Comparison of ENCODE assay signal across 21 cellular contexts in genomic region chr11:72314199-72314598, GRCh38.
DNase-seq lines count a peak whose midpoint lies in the region; ATAC-seq, FAIRE-seq and TF ChIP-seq lines count a peak whose summit lies in the region.
"Had no signal": no experiment of that assay in that cellular context is flagged by ENCODE, and none has a peak within 500 bp of the region (broad histone marks: within the 10 kb centered on the region; RNA-seq: fewer than 3 reads in every experiment).

No MANE protein-coding gene starts in this region.

- TF ChIP-seq POLR2A in K562 (conservative IDR thresholded peaks at IDR 0.05) (no peak), GM18505 (IDR thresholded peaks at IDR 0.05; ENCODE audit: borderline replicate concordance, extremely low read depth, insufficient read depth, insufficient read length) (no peak)

- no peaks in the 10 kb centered on the region for H3K9me3 ChIP-seq in CD4-positive, CD25-positive, alpha-beta regulatory T cell (ENCODE audit: control insufficient read depth in 2 of 2, low read length in 2 of 2)
- no peaks in the 10 kb centered on the region for H3K9me3 ChIP-seq in K562 (replicated peaks; ENCODE audit: control insufficient read depth, insufficient read depth, low read depth, low read length)
- H3K9me3 ChIP-seq: BLaER1 had no signal

- H3K36me3 Mint-ChIP-seq in CD4-positive, CD25-positive, alpha-beta regulatory T cell: peaks cover 44% of the 10 kb centered on the region
- peaks cover 6% of the 10 kb centered on the region for H3K36me3 Mint-ChIP-seq in endothelial cell (ENCODE audit: low read depth, unreplicated experiment)
- H3K36me3 Mint-ChIP-seq in activated naive CD8-positive, alpha-beta T cell treated with anti-CD3 and anti-CD28 coated beads, Interleukin-2, amount 50 U/mL, for 24 hours (ENCODE audit: low read depth): peaks cover 11% of the 10 kb centered on the region

- intact Hi-C loops in K562 (cut with micrococcal nuclease): no loop called here

- H3K4me1 Mint-ChIP-seq in CD4-positive, CD25-positive, alpha-beta regulatory T cell: no peaks in the 10 kb centered on the region
- H3K4me1 Mint-ChIP-seq in endothelial cell (ENCODE audit: unreplicated experiment): peaks cover 10% of the 10 kb centered on the region
- no peaks in the 10 kb centered on the region for H3K4me1 Mint-ChIP-seq in activated naive CD8-positive, alpha-beta T cell treated with anti-CD3 and anti-CD28 coated beads, Interleukin-2, amount 50 U/mL, for 24 hours
- H3K4me1 Mint-ChIP-seq: CD8-positive, alpha-beta memory T cell had no signal

- H4K20me1 ChIP-seq in K562 (replicated peaks; ENCODE audit: control insufficient read depth, insufficient read depth, low read length): 0 out of 2 replicates have a peak, but pooled peaks cover 3% of the 10 kb centered on the region
- H4K20me1 ChIP-seq: BLaER1 had no signal

- FAIRE-seq in K562 (lab: Jason Lieb, UNC): no peak
- FAIRE-seq: A204.1, D721Med, GM12891 had no signal

- H3K36me3 ChIP-seq in CD4-positive, CD25-positive, alpha-beta regulatory T cell (ENCODE audit: control insufficient read depth, insufficient read depth, low read length): peaks cover 27% of the 10 kb centered on the region
- peaks cover 42% of the 10 kb centered on the region; the same call in 2 of the 3 replicates for H3K36me3 ChIP-seq in K562 (ENCODE audit: control insufficient read depth, insufficient read depth, low read length)

- H3K27ac Mint-ChIP-seq in CD4-positive, CD25-positive, alpha-beta regulatory T cell: peak overlapping the region in 2 of 3 donors; percentile 17
- no peak overlapping the region for H3K27ac Mint-ChIP-seq in endothelial cell (ENCODE audit: unreplicated experiment)
- H3K27ac Mint-ChIP-seq in activated naive CD8-positive, alpha-beta T cell treated with anti-CD3 and anti-CD28 coated beads, Interleukin-2, amount 50 U/mL, for 24 hours: no peak overlapping the region
- H3K27ac Mint-ChIP-seq: B cell; CD4-positive, alpha-beta T cell had no signal

- no peak overlapping the region for H2AFZ ChIP-seq in K562 (ENCODE audit: low read depth, low read length)

- no peaks in the 10 kb centered on the region for H3K9me1 ChIP-seq in K562 (ENCODE audit: control insufficient read depth, insufficient read depth, low read length)

- no peak for DNase-seq in CD4-positive, CD25-positive, alpha-beta regulatory T cell
- DNase-seq in K562 (ENCODE audit: extremely low read depth in 1 of 4, low spot score in 3 of 4): no peak
- no peak for DNase-seq in endothelial cell (ENCODE audit: low spot score)
- no peak for DNase-seq in activated naive CD8-positive, alpha-beta T cell treated with anti-CD3 and anti-CD28 coated beads, Interleukin-2, amount 50 U/mL, for 24 hours
- DNase-seq in T-helper 1 cell: no peak
- DNase-seq: CD4-positive, alpha-beta T cell; CD8-positive, alpha-beta memory T cell; DMS 273 treated with DMSO at 0.1 percent for 48 hours; DMS79; EL; GDM1; GOT3; HCEC 1CT had no signal

- no peak for TF ChIP-seq RAD21 in K562 (CRISPR knock-in tag; conservative IDR thresholded peaks at IDR 0.05 in 1 of 2, IDR thresholded peaks at IDR 0.05 in 1 of 2)

- TF ChIP-seq CTCF in K562 (IDR thresholded peaks at IDR 0.05 in 2 of 3, conservative IDR thresholded peaks at IDR 0.05 in 1 of 3; ENCODE audit: insufficient read depth in 2 of 3, low read depth in 1 of 3, low read length in 3 of 3) (no peak), endothelial cell (IDR thresholded peaks at IDR 0.05; ENCODE audit: unreplicated experiment) (no peak)

- ATAC-seq in CD4-positive, CD25-positive, alpha-beta regulatory T cell (ENCODE audit: low read depth in 2 of 2): no peak
- ATAC-seq in K562 (no peak), GM18505 (IDR thresholded peaks at IDR 0.05; ENCODE audit: unreplicated experiment) (no peak)
- ATAC-seq in activated naive CD8-positive, alpha-beta T cell treated with anti-CD3 and anti-CD28 coated beads, Interleukin-2, amount 50 U/mL, for 24 hours: no peak

- H3K4me1 ChIP-seq in CD4-positive, CD25-positive, alpha-beta regulatory T cell (ENCODE audit: control insufficient read depth, insufficient read depth, low read length, poor library complexity, severe bottlenecking): no peaks in the 10 kb centered on the region
- peaks cover 0 to 3% of the 10 kb centered on the region in 2 experiments; a peak in 2 of 5 replicates for H3K4me1 ChIP-seq in K562 (replicated peaks in 1 of 2; ENCODE audit: control insufficient read depth in 2 of 2, insufficient read depth in 2 of 2, low read length in 2 of 2)

- H3K79me2 ChIP-seq in K562 (ENCODE audit: control insufficient read depth, insufficient read depth, low read length): no peaks in the 10 kb centered on the region

- H3K9me3 Mint-ChIP-seq in CD4-positive, CD25-positive, alpha-beta regulatory T cell: no peaks in the 10 kb centered on the region
- no peaks in the 10 kb centered on the region for H3K9me3 Mint-ChIP-seq in endothelial cell (ENCODE audit: unreplicated experiment)
- no peaks in the 10 kb centered on the region for H3K9me3 Mint-ChIP-seq in activated naive CD8-positive, alpha-beta T cell treated with anti-CD3 and anti-CD28 coated beads, Interleukin-2, amount 50 U/mL, for 24 hours
- H3K9me3 Mint-ChIP-seq: CD4-positive, alpha-beta T cell; CD8-positive, alpha-beta memory T cell had no signal

- no peak for TF ChIP-seq EP300 in K562 (IDR thresholded peaks at IDR 0.05; ENCODE audit: low read length)

- CTCF ChIA-PET in K562 (lab: Yijun Ruan, JAX; ENCODE audit: low intra/inter-chr PET ratio): no interaction called here

- WGBS in K562 (ENCODE audit: insufficient coverage, low coverage, missing lambda C conversion rate): 100% methylated on average over 5 of the region's 5 CpGs

- no TSS peak for BruUV-seq in K562 (replicated peaks; lab: Mats Ljungman, UMichigan)

- H3K27me3 Mint-ChIP-seq in CD4-positive, CD25-positive, alpha-beta regulatory T cell: no peaks in the 10 kb centered on the region
- peaks cover 10% of the 10 kb centered on the region for H3K27me3 Mint-ChIP-seq in endothelial cell (ENCODE audit: unreplicated experiment)
- H3K27me3 Mint-ChIP-seq in activated naive CD8-positive, alpha-beta T cell treated with anti-CD3 and anti-CD28 coated beads, Interleukin-2, amount 50 U/mL, for 24 hours: no peaks in the 10 kb centered on the region
- H3K27me3 Mint-ChIP-seq: B cell; CD4-positive, alpha-beta T cell; CD8-positive, alpha-beta memory T cell had no signal

- in situ Hi-C loops in K562 (cut with MboI): no loop called here

- no peak overlapping the region for H3K27ac ChIP-seq in CD4-positive, CD25-positive, alpha-beta regulatory T cell (ENCODE audit: insufficient read depth, low read length, poor library complexity, severe bottlenecking)
- no peak overlapping the region for H3K27ac ChIP-seq in K562 (ENCODE audit: extremely low read depth, low read depth, low read length)
- H3K27ac ChIP-seq: 22Rv1, BLaER1, C4-2B had no signal

- no peak overlapping the region for H3K4me2 ChIP-seq in K562 (ENCODE audit: insufficient read depth, low read length)
- H3K4me2 ChIP-seq: BLaER1 had no signal

- H3K4me3 ChIP-seq in CD4-positive, CD25-positive, alpha-beta regulatory T cell (ENCODE audit: low read depth, low read length): no peak overlapping the region
- no peak overlapping the region for H3K4me3 ChIP-seq in K562
- H3K4me3 ChIP-seq: BLaER1 had no signal

- H3K9ac ChIP-seq in K562 (ENCODE audit: insufficient read depth in 1 of 2, low read depth in 2 of 2, low read length in 2 of 2): no peak overlapping the region
- H3K9ac ChIP-seq: BLaER1 had no signal

- POLR2A ChIA-PET in K562 (lab: Yijun Ruan, JAX): no interaction called here

- H3K27me3 ChIP-seq in CD4-positive, CD25-positive, alpha-beta regulatory T cell (ENCODE audit: control insufficient read depth, insufficient read depth, low read length): no peaks in the 10 kb centered on the region
- H3K27me3 ChIP-seq in K562 (ENCODE audit: control insufficient read depth in 2 of 2, insufficient read depth in 2 of 2, low read length in 2 of 2): no peaks in the 10 kb centered on the region
- H3K27me3 ChIP-seq: BLaER1 had no signal

- no peak overlapping the region for H3K4me3 Mint-ChIP-seq in CD4-positive, CD25-positive, alpha-beta regulatory T cell
- H3K4me3 Mint-ChIP-seq in endothelial cell (ENCODE audit: unreplicated experiment): peak overlapping the region; percentile 13
- H3K4me3 Mint-ChIP-seq in activated naive CD8-positive, alpha-beta T cell treated with anti-CD3 and anti-CD28 coated beads, Interleukin-2, amount 50 U/mL, for 24 hours: no peak overlapping the region
- H3K4me3 Mint-ChIP-seq: B cell; CD4-positive, alpha-beta T cell; CD8-positive, alpha-beta memory T cell had no signal

TF ChIP-seq in K562, 482 proteins besides CTCF, POLR2A, EP300 and RAD21:
- TF ChIP-seq NR2C1 (IDR thresholded peaks at IDR 0.05) (peak; percentile 61; the same call in 1 of the 2 replicates), NR2C1 (tag; IDR thresholded peaks at IDR 0.05) (peak; percentile 76), SP1 (CRISPR knock-in tag; IDR thresholded peaks at IDR 0.05) (no peak)

Comparison
In these comparisons a context has a peak if more than half of its experiments do, and no peak if none do; other contexts are left out.
1. H3K27ac Mint-ChIP-seq: peak in CD4-positive, CD25-positive, alpha-beta regulatory T cell (2 of 3); none in endothelial cell (single experiment) and activated naive CD8-positive, alpha-beta T cell treated with anti-CD3 and anti-CD28 coated beads, Interleukin-2, amount 50 U/mL, for 24 hours (single experiment).